28 cellular contexts compared by ENCODE assay signal in the genomic region with DNA sequence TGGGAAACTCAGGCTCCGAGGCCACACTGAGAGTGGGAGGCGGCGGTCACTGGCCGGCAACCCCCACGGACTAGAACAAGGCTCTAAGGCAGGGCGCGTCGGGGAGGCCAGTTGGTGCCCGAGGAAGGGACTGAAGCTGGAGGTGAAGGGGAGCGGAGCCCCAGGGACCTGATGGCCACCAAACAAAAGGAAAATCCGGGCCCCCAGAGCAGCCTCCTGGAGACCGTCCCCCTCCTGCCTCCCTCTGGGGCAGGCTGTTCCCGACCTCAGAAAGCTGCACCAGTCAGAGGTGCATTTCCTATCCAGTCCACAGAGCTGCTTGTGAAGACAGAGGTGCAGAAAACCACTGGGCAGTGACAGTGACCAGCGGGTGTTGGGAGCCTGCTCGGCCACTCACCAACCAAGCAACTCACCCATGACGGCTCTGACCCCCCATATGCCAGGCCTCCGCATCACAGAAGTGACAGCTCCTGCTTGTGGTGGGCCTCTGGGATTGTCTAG.
"Had no signal": no experiment of that assay in that cellular context is flagged by ENCODE, and none has a peak within 500 bp of the region (broad histone marks: within the 10 kb centered on the region; RNA-seq: fewer than 3 reads in every experiment).

No MANE protein-coding gene starts in this region.

- ATAC-seq: activated naive CD4-positive, alpha-beta T cell treated with anti-CD3 and anti-CD28 coated beads, Interleukin-2, amount 50 U/mL, for 72 hours; activated T-cell treated with anti-CD3 and anti-CD28 coated beads, Interleukin-2, amount 50 U/mL, for 4 hours; activated T-helper 17 cell treated with anti-CD3 and anti-CD28 coated beads, Interleukin-2, amount 50 U/mL, for 72 hours; body of pancreas; left colon; right cardiac atrium; stimulated activated memory B cell treated with anti-CD40 and anti-IgM and Interleukin-4, amounts not matched to agents 10 μg/mL and 1 μg/mL and 100 μg/mL, for 72 hours; stimulated activated naive CD8-positive, alpha-beta T cell treated with anti-CD3 and anti-CD28 coated beads, Interleukin-15, amount 100 ng/mL, for 72 hours had no signal

- H3K9me3 ChIP-seq: body of pancreas had no signal

- H3K4me1 ChIP-seq: body of pancreas, parathyroid adenoma had no signal

- DNase-seq: activated CD4-positive, alpha-beta T cell treated with anti-CD3 and anti-CD28 coated beads for 48 hours; activated CD4-positive, alpha-beta T cell treated with anti-CD3 and anti-CD28 coated beads, Interleukin-2, amount 50 U/mL, for 48 hours; activated naive CD4-positive, alpha-beta T cell; activated T-cell treated with anti-CD3 and anti-CD28 coated beads, Interleukin-2, amount 50 U/mL, for 4 hours; anterior cingulate cortex; body of pancreas; cerebellar nuclear complex; effector memory CD4-positive, alpha-beta T cell; islet precursor cell; mesendoderm; nucleus accumbens; stimulated activated CD4-positive, alpha-beta T cell treated with anti-CD3 and anti-CD28 coated beads, Interleukin-12 subunit alpha, Interleukin-12 subunit beta, amount 100 ng/mL, for 4 hours; stimulated activated CD4-positive, alpha-beta T cell treated with anti-CD3 and anti-CD28 coated beads, Interleukin-4, amount 100 ng/mL, for 4 hours; stimulated activated CD8-positive, alpha-beta memory T cell treated with anti-CD3 and anti-CD28 coated beads, Interleukin-4, amount 100 ng/mL, for 48 hours; stimulated activated naive CD8-positive, alpha-beta T cell treated with anti-CD3 and anti-CD28 coated beads, Interleukin-15, amount 100 ng/mL, for 72 hours; substantia nigra; T-helper 9 cell had no signal

- H3K27ac ChIP-seq: body of pancreas, coronary artery, dorsolateral prefrontal cortex, hepatocyte, parathyroid adenoma, VCaP had no signal

- H3K27me3 ChIP-seq: body of pancreas had no signal

- H3K4me3 ChIP-seq: body of pancreas, coronary artery, dorsolateral prefrontal cortex, hepatocyte, lung had no signal
